8 cellular contexts compared by ENCODE assay signal in genomic region chr2:19901201-19901457, GRCh38. TPM values are rescaled to one million over a fixed set of nuclear protein-coding genes. Genes with fewer than 3 reads are reported as not detected.
DNase-seq lines count a peak whose midpoint lies in the region; ATAC-seq, FAIRE-seq and TF ChIP-seq lines count a peak whose summit lies in the region.

No MANE protein-coding gene starts in this region.

- no peaks in the 10 kb centered on the region for H3K27me3 ChIP-seq in astrocyte (ENCODE audit: insufficient read depth, low read length)
- no peaks in the 10 kb centered on the region for H3K27me3 ChIP-seq in thoracic aorta (replicated peaks; ENCODE audit: insufficient read depth)

- H3K4me3 ChIP-seq in astrocyte (ENCODE audit: insufficient read depth, low read depth, low read length) (peak overlapping the region; percentile 84), thoracic aorta (peak overlapping the region; percentile 75)

- ATAC-seq in HG03342 (IDR thresholded peaks at IDR 0.05; ENCODE audit: unreplicated experiment) (peak; percentile 4), left lobe of liver (peak; percentile 27), thoracic aorta (ENCODE audit: insufficient number of reproducible peaks, low FRiP score, low read depth) (peak; percentile 27)

- peaks cover 17% of the 10 kb centered on the region for H3K4me1 Mint-ChIP-seq in astrocyte (ENCODE audit: low read depth, unreplicated experiment)

- H3K27ac ChIP-seq in astrocyte (ENCODE audit: low read depth, low read length) (peak overlapping the region; percentile 99), thoracic aorta (peak overlapping the region; percentile 78 to 95)

- no peak for TF ChIP-seq CTCF in astrocyte (IDR thresholded peaks at IDR 0.05; ENCODE audit: insufficient read depth, low read depth, low read length)
- TF ChIP-seq CTCF in thoracic aorta (IDR thresholded peaks at IDR 0.05): no peak

- H3K36me3 Mint-ChIP-seq in astrocyte (ENCODE audit: low read depth, unreplicated experiment): no peaks in the 10 kb centered on the region

- peak overlapping the region; percentile 84 for H3K4me2 ChIP-seq in astrocyte (ENCODE audit: low read length)

- H4K20me1 ChIP-seq in astrocyte (ENCODE audit: insufficient read depth, low read length): peaks cover 26% of the 10 kb centered on the region

- peak overlapping the region; percentile 97 for H3K9ac ChIP-seq in astrocyte (ENCODE audit: low read length)

- peak; percentile 9 for DNase-seq in stimulated activated CD8-positive, alpha-beta memory T cell treated with anti-CD3 and anti-CD28 coated beads, Interleukin-7, amount 100 ng/mL, for 24 hours (ENCODE audit: low read depth)
- DNase-seq in stimulated activated CD8-positive, alpha-beta memory T cell treated with anti-CD3 and anti-CD28 coated beads, Interleukin-4, amount 100 ng/mL, for 48 hours: no peak
- no peak for DNase-seq in astrocyte (ENCODE audit: low read depth)
- no peak for DNase-seq in left lobe of liver (ENCODE audit: low spot score)
- DNase-seq in thoracic aorta (ENCODE audit: low spot score): no peak
- DNase-seq in NCI-H1417 treated with DMSO at 0.1 percent for 48 hours (lab: John Stamatoyannopoulos, UW): no peak
- DNase-seq in AG20443 (ENCODE audit: low spot score): no peak

- no peak for FAIRE-seq in astrocyte (lab: Jason Lieb, UNC)

- no peaks in the 10 kb centered on the region for H3K9me3 ChIP-seq in astrocyte (ENCODE audit: insufficient read depth, low read depth, low read length)
- no peaks in the 10 kb centered on the region for H3K9me3 ChIP-seq in thoracic aorta

- H3K27me3 Mint-ChIP-seq in astrocyte (ENCODE audit: low read depth, unreplicated experiment): no peaks in the 10 kb centered on the region

- no peaks in the 10 kb centered on the region for H3K36me3 ChIP-seq in astrocyte (ENCODE audit: insufficient read depth, low read length)
- H3K36me3 ChIP-seq in thoracic aorta: no peaks in the 10 kb centered on the region

- peak overlapping the region; percentile 99 for H3K27ac Mint-ChIP-seq in astrocyte (ENCODE audit: unreplicated experiment)

- H3K9me3 Mint-ChIP-seq in astrocyte (ENCODE audit: unreplicated experiment): no peaks in the 10 kb centered on the region

- H3K4me1 ChIP-seq in astrocyte (ENCODE audit: insufficient read depth, low read length) (peaks cover 17% of the 10 kb centered on the region), thoracic aorta (ENCODE audit: control insufficient read depth in 1 of 2, low read depth in 2 of 2) (peaks cover 36 to 43% of the 10 kb centered on the region in 2 donors)

- H2AFZ ChIP-seq in astrocyte (ENCODE audit: low read depth, low read length): peak overlapping the region; percentile 97

- H3K4me3 Mint-ChIP-seq in astrocyte (ENCODE audit: unreplicated experiment): peak overlapping the region; percentile 96

- H3K79me2 ChIP-seq in astrocyte (ENCODE audit: insufficient read depth, low read length): peaks cover 46% of the 10 kb centered on the region

RNA-seq across cellular contexts. Expression of gene TTC32, which starts 0.7 kb away (rescaled TPM):
- 3.9 and 4.2 TPM in 2 replicates for total RNA-seq in astrocyte
- total RNA-seq in left lobe of liver: 4.9 TPM
- total RNA-seq in thoracic aorta: 10 to 100 TPM in 1 of 2 donors, 1 to 10 TPM in 1; 9.2 to 11.9 TPM
